In genomic region chr5:156170351-156170961, GRCh38 we compare ENCODE assay signal across 34 cellular contexts.
"Had no signal": no experiment of that assay in that cellular context is flagged by ENCODE, and none has a peak within 500 bp of the region (broad histone marks: within the 10 kb centered on the region; RNA-seq: fewer than 3 reads in every experiment).

No MANE protein-coding gene starts in this region.

- DNase-seq: activated B cell treated with CpG ODN at 0.5 μM for 24 hours; activated CD4-positive, alpha-beta memory T cell treated with anti-CD3 and anti-CD28 coated beads for 36 hours; activated CD4-positive, alpha-beta T cell treated with anti-CD3 and anti-CD28 coated beads for 4 hours; activated CD4-positive, alpha-beta T cell treated with anti-CD3 and anti-CD28 coated beads, Interleukin-2, amount 50 U/mL, for 1 hour; activated CD4-positive, alpha-beta T cell treated with anti-CD3 and anti-CD28 coated beads, Interleukin-2, amount 50 U/mL, for 4 hours; activated CD4-positive, CD25-positive, alpha-beta regulatory T cell treated with anti-CD3 and anti-CD28 coated beads, Interleukin-2, amount 50 U/mL, for 72 hours; activated CD8-positive, alpha-beta memory T cell treated with anti-CD3 and anti-CD28 coated beads, Interleukin-2, amount 50 U/mL, for 4 hours; activated CD8-positive, alpha-beta T cell treated with anti-CD3 and anti-CD28 coated beads for 36 hours; activated effector memory CD4-positive, alpha-beta T cell treated with anti-CD3 and anti-CD28 coated beads, Interleukin-2, amount 50 U/mL, for 16 hours; activated gamma-delta T cell treated with Interleukin-2 at 50 U/mL for 16 hours; activated naive CD4-positive, alpha-beta T cell; activated naive CD4-positive, alpha-beta T cell treated with anti-CD3 and anti-CD28 coated beads for 36 hours; activated naive CD4-positive, alpha-beta T cell treated with anti-CD3 and anti-CD28 coated beads, Interleukin-2, amount 50 U/mL, for 16 hours; activated naive CD8-positive, alpha-beta T cell treated with anti-CD3 and anti-CD28 coated beads for 36 hours; activated T-cell treated with anti-CD3 and anti-CD28 coated beads for 4 hours; activated T-cell treated with anti-CD3 and anti-CD28 coated beads, Interleukin-2, amount 50 U/mL, for 1 hour; activated T-cell treated with anti-CD3 and anti-CD28 coated beads, Interleukin-2, amount 50 U/mL, for 4 hours; activated T-cell treated with anti-CD3 and anti-CD28 coated beads, Interleukin-2, amount 50 U/mL, for 72 hours; adrenal gland; amniotic stem cell; aorta; body of pancreas; brain microvascular endothelial cell; central memory CD4-positive, alpha-beta T cell; T-helper 1 cell; T-helper 2 cell; T-helper 9 cell had no signal

- H3K4me3 ChIP-seq: adrenal gland, body of pancreas, breast epithelium had no signal

- H3K27ac ChIP-seq: adrenal gland, body of pancreas, brain microvascular endothelial cell, breast epithelium, VCaP had no signal

- H3K27me3 Mint-ChIP-seq: activated B cell treated with CpG ODN at 0.5 μM for 24 hours; activated CD4-positive, alpha-beta memory T cell treated with anti-CD3 and anti-CD28 coated beads for 36 hours; activated naive CD8-positive, alpha-beta T cell treated with anti-CD3 and anti-CD28 coated beads for 36 hours had no signal

- H3K36me3 Mint-ChIP-seq: activated CD4-positive, alpha-beta memory T cell treated with anti-CD3 and anti-CD28 coated beads for 36 hours; activated naive CD4-positive, alpha-beta T cell treated with anti-CD3 and anti-CD28 coated beads, Interleukin-2, amount 50 U/mL, for 72 hours; activated naive CD8-positive, alpha-beta T cell treated with anti-CD3 and anti-CD28 coated beads for 36 hours had no signal

- H3K4me3 Mint-ChIP-seq: activated B cell treated with CpG ODN at 0.5 μM for 24 hours; activated CD4-positive, alpha-beta memory T cell treated with anti-CD3 and anti-CD28 coated beads for 36 hours; activated CD8-positive, alpha-beta T cell treated with anti-CD3 and anti-CD28 coated beads for 36 hours; activated naive CD4-positive, alpha-beta T cell treated with anti-CD3 and anti-CD28 coated beads for 36 hours; activated naive CD8-positive, alpha-beta T cell treated with anti-CD3 and anti-CD28 coated beads for 36 hours; activated T-cell treated with anti-CD3 and anti-CD28 coated beads, Interleukin-2, amount 50 U/mL, for 4 hours; activated T-cell treated with anti-CD3 and anti-CD28 coated beads, Interleukin-2, amount 50 U/mL, for 72 hours; activated T-helper 1 cell treated with anti-CD3 and anti-CD28 coated beads, Interleukin-12 subunit alpha, Interleukin-12 subunit beta, Interleukin-2, Interleukin-4 antibody, amounts not matched to agents 30 ng/mL and 10 ng/mL and 1 ng/mL, durations not matched to agents 14 hours and 24 hours and 36 hours; activated T-helper 17 cell treated with anti-CD3 and anti-CD28 coated beads, Interleukin-2, amount 50 U/mL, for 72 hours; T-helper 1 cell treated with Interleukin-12 subunit alpha and Interleukin-12 subunit beta and Interleukin-4 antibody, amounts not matched to agents 30 μg/mL and 1 μg/mL, for 36 hours; T-helper 2 cell treated with Interferon-gamma antibody and Interleukin-4, amounts not matched to agents 5 μg/mL and 100 μg/mL, for 36 hours had no signal

- H3K27ac Mint-ChIP-seq: activated B cell treated with CpG ODN at 0.5 μM for 24 hours; activated CD4-positive, alpha-beta memory T cell treated with anti-CD3 and anti-CD28 coated beads for 36 hours; activated CD8-positive, alpha-beta T cell treated with anti-CD3 and anti-CD28 coated beads for 36 hours; activated naive CD4-positive, alpha-beta T cell treated with anti-CD3 and anti-CD28 coated beads for 36 hours; activated naive CD4-positive, alpha-beta T cell treated with anti-CD3 and anti-CD28 coated beads, Interleukin-2, amount 50 U/mL, for 72 hours; activated naive CD8-positive, alpha-beta T cell treated with anti-CD3 and anti-CD28 coated beads for 36 hours; activated T-cell treated with anti-CD3 and anti-CD28 coated beads, Interleukin-2, amount 50 U/mL, for 72 hours; activated T-helper 1 cell treated with anti-CD3 and anti-CD28 coated beads, Interleukin-12 subunit alpha, Interleukin-12 subunit beta, Interleukin-2, Interleukin-4 antibody, amounts not matched to agents 30 ng/mL and 10 ng/mL and 1 ng/mL, durations not matched to agents 14 hours and 24 hours and 36 hours; activated T-helper 17 cell treated with anti-CD3 and anti-CD28 coated beads, Interleukin-2, amount 50 U/mL, for 72 hours; T-helper 1 cell treated with Interleukin-12 subunit alpha and Interleukin-12 subunit beta and Interleukin-4 antibody, amounts not matched to agents 30 μg/mL and 1 μg/mL, for 36 hours; T-helper 2 cell treated with Interferon-gamma antibody and Interleukin-4, amounts not matched to agents 5 μg/mL and 100 μg/mL, for 36 hours had no signal

- H3K27me3 ChIP-seq: adrenal gland, body of pancreas, brain microvascular endothelial cell, breast epithelium had no signal

- ATAC-seq: activated CD8-positive, alpha-beta T cell treated with anti-CD3 and anti-CD28 coated beads for 36 hours; activated naive CD4-positive, alpha-beta T cell treated with anti-CD3 and anti-CD28 coated beads, Interleukin-2, amount 50 U/mL, for 72 hours; activated T-cell treated with anti-CD3 and anti-CD28 coated beads, Interleukin-2, amount 50 U/mL, for 4 hours; activated T-cell treated with anti-CD3 and anti-CD28 coated beads, Interleukin-2, amount 50 U/mL, for 72 hours; activated T-helper 17 cell treated with anti-CD3 and anti-CD28 coated beads, Interleukin-2, amount 50 U/mL, for 72 hours; body of pancreas had no signal

- H3K36me3 ChIP-seq: adrenal gland, brain microvascular endothelial cell, breast epithelium had no signal

- H3K9me3 ChIP-seq: adrenal gland, body of pancreas, breast epithelium had no signal

- H3K4me1 ChIP-seq: adrenal gland, body of pancreas, breast epithelium had no signal

- H3K9me3 Mint-ChIP-seq: activated B cell treated with CpG ODN at 0.5 μM for 24 hours; activated CD4-positive, alpha-beta memory T cell treated with anti-CD3 and anti-CD28 coated beads for 36 hours; activated CD8-positive, alpha-beta T cell treated with anti-CD3 and anti-CD28 coated beads for 36 hours; activated naive CD4-positive, alpha-beta T cell treated with anti-CD3 and anti-CD28 coated beads for 36 hours; activated naive CD4-positive, alpha-beta T cell treated with anti-CD3 and anti-CD28 coated beads, Interleukin-2, amount 50 U/mL, for 72 hours; activated naive CD8-positive, alpha-beta T cell treated with anti-CD3 and anti-CD28 coated beads for 36 hours; activated T-cell treated with anti-CD3 and anti-CD28 coated beads, Interleukin-2, amount 50 U/mL, for 4 hours; activated T-cell treated with anti-CD3 and anti-CD28 coated beads, Interleukin-2, amount 50 U/mL, for 72 hours; activated T-helper 1 cell treated with anti-CD3 and anti-CD28 coated beads, Interleukin-12 subunit alpha, Interleukin-12 subunit beta, Interleukin-2, Interleukin-4 antibody, amounts not matched to agents 30 ng/mL and 10 ng/mL and 1 ng/mL, durations not matched to agents 14 hours and 24 hours and 36 hours; activated T-helper 17 cell treated with anti-CD3 and anti-CD28 coated beads, Interleukin-2, amount 50 U/mL, for 72 hours; T-helper 1 cell treated with Interleukin-12 subunit alpha and Interleukin-12 subunit beta and Interleukin-4 antibody, amounts not matched to agents 30 μg/mL and 1 μg/mL, for 36 hours; T-helper 2 cell treated with Interferon-gamma antibody and Interleukin-4, amounts not matched to agents 5 μg/mL and 100 μg/mL, for 36 hours had no signal

- H3K4me1 Mint-ChIP-seq: activated B cell treated with CpG ODN at 0.5 μM for 24 hours; activated naive CD8-positive, alpha-beta T cell treated with anti-CD3 and anti-CD28 coated beads for 36 hours; activated T-helper 17 cell treated with anti-CD3 and anti-CD28 coated beads, Interleukin-2, amount 50 U/mL, for 72 hours had no signal
